Comparison of ENCODE assay signal across 10 cellular contexts in the genomic region with DNA sequence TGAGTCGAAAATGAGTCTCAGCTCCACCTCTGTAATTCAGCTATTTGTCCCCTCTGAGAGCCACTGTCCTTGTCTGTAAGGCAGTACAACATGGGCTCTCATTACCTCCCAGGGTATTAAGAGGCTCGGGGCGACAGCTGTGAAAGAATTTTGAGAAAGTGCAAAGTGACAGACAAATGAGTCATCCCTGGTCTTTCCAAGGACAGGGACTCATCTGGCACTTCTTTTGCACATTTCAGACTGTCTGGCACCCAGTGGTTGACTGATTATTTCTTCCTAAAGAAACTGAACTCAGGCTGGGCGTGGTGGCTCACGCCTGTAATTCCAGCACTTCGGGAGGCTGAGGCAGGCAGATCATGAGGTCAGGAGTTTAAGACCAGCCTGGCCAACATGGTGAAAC.
DNase-seq lines count a peak whose midpoint lies in the region; ATAC-seq and TF ChIP-seq lines count a peak whose summit lies in the region.
"Had no signal": no experiment of that assay in that cellular context is flagged by ENCODE, and none has a peak within 500 bp of the region (broad histone marks: within the 10 kb centered on the region; RNA-seq: fewer than 3 reads in every experiment).

No MANE protein-coding gene starts in this region.

- whole genome bisulfite sequencing in hepatocyte (ENCODE audit: low lambda C conversion rate, missing lambda C conversion rate) = 59% methylated on average over 6 of the region's 6 CpGs

- H3K27ac ChIP-seq in SJCRH30 = peak overlapping the region; percentile 67
- H3K27ac ChIP-seq in hepatocyte = peak overlapping the region; percentile 7

- H3K4me2 ChIP-seq in hepatocyte = no peak overlapping the region

- no peak overlapping the region for H3K4me3 ChIP-seq in AG10803 (ENCODE audit: low read length)
- no peak overlapping the region for H3K4me3 ChIP-seq in SJCRH30
- H3K4me3 ChIP-seq in hepatocyte = no peak overlapping the region

- no peak for TF ChIP-seq CTCF in AG10803 (conservative IDR thresholded peaks at IDR 0.05; ENCODE audit: low read length)
- no peak for TF ChIP-seq CTCF in hepatocyte (IDR thresholded peaks at IDR 0.05; ENCODE audit: poor library complexity)

- H3K4me1 ChIP-seq in SJCRH30 (peaks cover 32% of the 10 kb centered on the region), hepatocyte (ENCODE audit: insufficient read depth) (peaks cover 33% of the 10 kb centered on the region)

- H2AFZ ChIP-seq in hepatocyte = no peak overlapping the region

- DNase-seq in AG10803 (ENCODE audit: low read depth) (peak; percentile 59), EH (ENCODE audit: low read depth) (peak; percentile 75), SJCRH30 (peak; percentile 79 to 91), hepatocyte (ENCODE audit: low spot score) (no peak), iPS-NIHi11 (ENCODE audit: low spot score) (no peak), ACHN (no peak), NCI-H226 (no peak)
- DNase-seq: activated naive CD4-positive, alpha-beta T cell; NCI-H2081 treated with DMSO at 0.1 percent for 48 hours had no signal

- H3K27me3 ChIP-seq in SJCRH30 = no peaks in the 10 kb centered on the region
- H3K27me3 ChIP-seq in hepatocyte = no peaks in the 10 kb centered on the region

- H3K9me3 ChIP-seq in SJCRH30 (replicated peaks) = no peaks in the 10 kb centered on the region
- no peaks in the 10 kb centered on the region for H3K9me3 ChIP-seq in hepatocyte (ENCODE audit: low read depth)

- no peaks in the 10 kb centered on the region for H3K9me2 ChIP-seq in hepatocyte (replicated peaks; ENCODE audit: insufficient read depth)

- H4K20me1 ChIP-seq in hepatocyte (ENCODE audit: insufficient read depth, poor library complexity, severe bottlenecking) = peaks cover 55% of the 10 kb centered on the region

- in situ Hi-C loops in ACHN (cut with HindIII; ENCODE audit: low pct_ligation_motif_present, low pct_unique_long_range_greater_than_20kb, low sequenced_read_pairs) = no loop called here

- no peak for ATAC-seq in HG03469 (IDR thresholded peaks at IDR 0.05; ENCODE audit: unreplicated experiment)

- H3K79me2 ChIP-seq in hepatocyte = peaks cover 94% of the 10 kb centered on the region

- H3K36me3 ChIP-seq in SJCRH30 (no peaks in the 10 kb centered on the region; the same call in 1 of the 2 replicates), hepatocyte (replicated peaks; ENCODE audit: insufficient read depth, low read depth) (no peaks in the 10 kb centered on the region)

Comparison
In these comparisons a context has a peak if more than half of its experiments do, and no peak if none do; other contexts are left out.
1. DNase-seq: peak in AG10803 (single experiment), EH (single experiment) and SJCRH30 (2 of 2); none in hepatocyte (single experiment), iPS-NIHi11 (single experiment), ACHN (single experiment) and NCI-H226 (single experiment).